In genomic region chr1:246012271-246012854, GRCh38 we compare ENCODE assay signal across 8 cellular contexts.
DNase-seq lines count a peak whose midpoint lies in the region; ATAC-seq, FAIRE-seq and TF ChIP-seq lines count a peak whose summit lies in the region.

No MANE protein-coding gene starts in this region.

- dilution Hi-C loops in keratinocyte (cut with MboI; ENCODE audit: extremely low pct_ligation_motif_present, low sequenced_read_pairs): no loop called here

- H3K4me3 ChIP-seq in adipocyte (ENCODE audit: low read length): no peak overlapping the region
- H3K4me3 ChIP-seq in keratinocyte (ENCODE audit: control insufficient read depth in 2 of 3, extremely low read depth in 1 of 3, insufficient read depth in 2 of 3, low read depth in 1 of 3, low read length in 3 of 3): no peak overlapping the region

- FAIRE-seq in keratinocyte (lab: Jason Lieb, UNC): peak; percentile 58

- DNase-seq in AG09319 (ENCODE audit: extremely low read depth, low read depth) (no peak), GM13976 (ENCODE audit: low spot score) (peak; percentile 58), NCI-H2029 treated with DMSO at 0.1 percent for 48 hours (lab: John Stamatoyannopoulos, UW) (peak; percentile 40), adipocyte (ENCODE audit: low read depth) (peak; percentile 53), keratinocyte (ENCODE audit: low read depth, low spot score) (no peak), 8988T (no peak)
- DNase-seq in activated naive CD4-positive, alpha-beta T cell (lab: John Stamatoyannopoulos, UW): no peak

- H3K27me3 ChIP-seq in adipocyte (replicated peaks; ENCODE audit: control insufficient read depth, insufficient read depth, low read length) (no peaks in the 10 kb centered on the region), keratinocyte (ENCODE audit: control insufficient read depth, extremely low read depth, insufficient read depth, low read length) (no peaks in the 10 kb centered on the region)

- H3K4me1 ChIP-seq in adipocyte (ENCODE audit: control insufficient read depth, insufficient read depth, low read length): no peaks in the 10 kb centered on the region
- H3K4me1 ChIP-seq in keratinocyte (ENCODE audit: control insufficient read depth, extremely low read depth, insufficient read depth, low read length): no peaks in the 10 kb centered on the region

- TF ChIP-seq CTCF in AG09319 (IDR thresholded peaks at IDR 0.05; ENCODE audit: low read depth, low read length): peak; percentile 58
- TF ChIP-seq CTCF in GM13976 (IDR thresholded peaks at IDR 0.05; ENCODE audit: borderline replicate concordance, control extremely low read depth, extremely low read depth, insufficient read depth, missing control alignments): peak; percentile 57
- peak; percentile 49 to 62 (median 53) for TF ChIP-seq CTCF in keratinocyte (optimal IDR thresholded peaks at IDR 0.05 in 1 of 3, IDR thresholded peaks at IDR 0.05 in 1 of 3, conservative IDR thresholded peaks at IDR 0.05 in 1 of 3; ENCODE audit: extremely low read depth in 1 of 3, insufficient read depth in 2 of 3, low read length in 3 of 3)

- H3K9me3 ChIP-seq in adipocyte (ENCODE audit: control insufficient read depth, low read length) (no peaks in the 10 kb centered on the region), keratinocyte (ENCODE audit: control insufficient read depth, low read depth, low read length) (no peaks in the 10 kb centered on the region)

- in situ Hi-C loops in GM13976 (cut with MboI; ENCODE audit: low sequenced_read_pairs, unreplicated experiment): loop anchor here (10.0 to 25.0 kb wide), 2 partner anchors 275 to 442 kb away; no protein-coding TSS in a partner anchor

- no peaks in the 10 kb centered on the region for H3K79me2 ChIP-seq in keratinocyte (ENCODE audit: control insufficient read depth, insufficient read depth, low read length)

- H2AFZ ChIP-seq in keratinocyte (ENCODE audit: control insufficient read depth, low read length): no peak overlapping the region

- no peak overlapping the region for H3K9ac ChIP-seq in adipocyte (ENCODE audit: low read length)
- no peak overlapping the region for H3K9ac ChIP-seq in keratinocyte (ENCODE audit: control insufficient read depth, extremely low read depth, insufficient read depth, low read length)

- ATAC-seq in GM21360 (IDR thresholded peaks at IDR 0.05; ENCODE audit: unreplicated experiment): no peak

- H3K4me2 ChIP-seq in keratinocyte (ENCODE audit: control insufficient read depth, extremely low read depth, insufficient read depth, low read depth, low read length): no peak overlapping the region

- H3K9me1 ChIP-seq in keratinocyte (ENCODE audit: control insufficient read depth, extremely low read depth, insufficient read depth, low read length): no peaks in the 10 kb centered on the region

- H3K36me3 ChIP-seq in adipocyte (ENCODE audit: control insufficient read depth, insufficient read depth, low read length, severe bottlenecking) (no peaks in the 10 kb centered on the region), keratinocyte (ENCODE audit: control insufficient read depth in 2 of 2, extremely low read depth in 1 of 2, insufficient read depth in 2 of 2, low read length in 2 of 2) (no peaks in the 10 kb centered on the region)

- no peak overlapping the region for H3K27ac ChIP-seq in keratinocyte (ENCODE audit: control insufficient read depth, insufficient read depth, low read length)

- H4K20me1 ChIP-seq in keratinocyte (ENCODE audit: control insufficient read depth, extremely low read depth, insufficient read depth, low read length): no peaks in the 10 kb centered on the region

Comparison
In these comparisons a context has a peak if more than half of its experiments do, and no peak if none do; other contexts are left out.
1. DNase-seq: peak in GM13976 (single experiment), NCI-H2029 treated with DMSO at 0.1 percent for 48 hours (single experiment) and adipocyte (single experiment); none in AG09319 (single experiment), keratinocyte (single experiment), 8988T (single experiment) and activated naive CD4-positive, alpha-beta T cell (0 of 4).
2. Peak in every context shown above with its lines, with median percentiles within 50 percentile points of each other: CTCF ChIP-seq.